Comparison of ENCODE assay signal across 8 cellular contexts in the genomic region with DNA sequence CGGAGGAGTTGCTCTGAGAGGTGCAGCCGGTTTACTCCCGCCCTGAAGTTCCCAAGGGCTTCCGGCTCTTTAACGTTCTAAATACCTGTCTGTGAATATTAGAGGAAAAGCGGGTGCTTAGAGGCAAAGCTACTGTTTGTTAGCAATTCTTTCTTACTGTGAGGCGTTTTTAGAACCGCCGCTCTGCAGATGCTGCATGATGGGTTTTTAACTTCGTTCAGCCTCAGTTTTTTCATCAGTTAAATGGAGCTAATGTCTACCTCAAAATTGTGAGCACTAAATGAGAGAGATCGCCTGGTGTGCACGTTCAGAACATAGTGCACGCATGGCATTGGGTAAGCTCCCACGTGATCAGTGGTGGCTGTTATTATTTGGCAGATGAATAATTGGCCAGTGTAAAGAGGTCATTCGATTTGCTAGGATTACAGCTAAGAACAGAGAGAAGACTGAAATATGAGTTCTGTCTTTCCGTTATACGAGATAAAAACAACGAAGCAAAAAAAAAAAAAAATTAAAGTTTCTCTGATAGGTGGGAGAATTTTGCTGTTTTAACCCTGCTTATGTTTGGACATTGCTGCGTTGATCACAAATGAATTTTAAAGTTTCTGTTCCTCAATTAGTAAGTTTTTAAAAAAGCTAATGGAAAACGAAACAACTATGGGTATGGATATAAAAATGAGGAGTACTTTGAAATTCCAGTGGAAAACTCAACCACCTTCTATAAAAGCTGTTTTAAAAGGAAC.
DNase-seq lines count a peak whose midpoint lies in the region; ATAC-seq and FAIRE-seq lines count a peak whose summit lies in the region.

No MANE protein-coding gene starts in this region.

- peaks cover 15 to 48% (median 23%) of the 10 kb centered on the region in 10 experiments for H3K4me1 ChIP-seq in BLaER1 treated with 17β-estradiol and CSF1 and Interleukin-3, amounts not matched to agents 10 nM and 100 nM
- no peaks in the 10 kb centered on the region for H3K4me1 ChIP-seq in muscle layer of colon (ENCODE audit: insufficient read depth, low read length)

- H3K4me3 ChIP-seq in BLaER1 treated with 17β-estradiol and CSF1 and Interleukin-3, amounts not matched to agents 10 nM and 100 nM: peak overlapping the region; percentile 85 to 99 (median 90)
- H3K4me3 ChIP-seq in muscle layer of colon (ENCODE audit: low read depth in 1 of 2, low read length in 2 of 2): peak overlapping the region; percentile 70 to 96

- peak overlapping the region; percentile 65 to 87 (median 74) for H3K4me2 ChIP-seq in BLaER1 treated with 17β-estradiol and CSF1 and Interleukin-3, amounts not matched to agents 10 nM and 100 nM

- no peaks in the 10 kb centered on the region for H4K20me1 ChIP-seq in BLaER1 treated with 17β-estradiol and CSF1 and Interleukin-3, amounts not matched to agents 10 nM and 100 nM

- H3K27ac ChIP-seq in BLaER1 treated with 17β-estradiol and CSF1 and Interleukin-3, amounts not matched to agents 10 nM and 100 nM: peak overlapping the region; percentile 68 to 90 (median 81)
- H3K27ac ChIP-seq in muscle layer of colon (ENCODE audit: low read depth, low read length) (peak overlapping the region; percentile 78), substantia nigra (ENCODE audit: low read depth, low read length, poor library complexity, severe bottlenecking) (peak overlapping the region; percentile 88)

- FAIRE-seq in endometrium (lab: Jason Lieb, UNC): peak; percentile 63

- peak; percentile 49 for ATAC-seq in GM19023 (IDR thresholded peaks at IDR 0.05; ENCODE audit: unreplicated experiment)
- ATAC-seq in HG03159 (IDR thresholded peaks at IDR 0.05; ENCODE audit: unreplicated experiment): peak; percentile 56
- ATAC-seq in activated CD4-positive, CD25-positive, alpha-beta regulatory T cell treated with anti-CD3 and anti-CD28 coated beads, Interleukin-2, amount 50 U/mL, for 24 hours: peak; percentile 55 to 60

- peaks cover 0 to 11% (median 0%) of the 10 kb centered on the region in 11 experiments; a peak in 5 of 22 replicates for H3K9me3 ChIP-seq in BLaER1 treated with 17β-estradiol and CSF1 and Interleukin-3, amounts not matched to agents 10 nM and 100 nM (replicated peaks in 1 of 11)
- no peaks in the 10 kb centered on the region for H3K9me3 ChIP-seq in muscle layer of colon (ENCODE audit: low read length)

- peak; percentile 75 for DNase-seq in NCI-H345 (lab: John Stamatoyannopoulos, UW)
- peak in 14 of 49 donors; percentile 8 to 66 (median 38) for DNase-seq in substantia nigra (lab: John Stamatoyannopoulos, UW)

- no peaks in the 10 kb centered on the region for H3K27me3 ChIP-seq in BLaER1 treated with 17β-estradiol and CSF1 and Interleukin-3, amounts not matched to agents 10 nM and 100 nM
- H3K27me3 ChIP-seq in muscle layer of colon (ENCODE audit: control insufficient read depth in 1 of 2, insufficient read depth in 2 of 2, low read length in 2 of 2): no peaks in the 10 kb centered on the region

- peak overlapping the region; percentile 82 to 91 (median 88) for H3K9ac ChIP-seq in BLaER1 treated with 17β-estradiol and CSF1 and Interleukin-3, amounts not matched to agents 10 nM and 100 nM
- H3K9ac ChIP-seq in muscle layer of colon (ENCODE audit: low read length): peak overlapping the region; percentile 27

- peaks cover 0 to 27% (median 16%) of the 10 kb centered on the region in 11 experiments; a peak in 13 of 22 replicates for H3K36me3 ChIP-seq in BLaER1 treated with 17β-estradiol and CSF1 and Interleukin-3, amounts not matched to agents 10 nM and 100 nM
- H3K36me3 ChIP-seq in muscle layer of colon (ENCODE audit: insufficient read depth, low read length): no peaks in the 10 kb centered on the region
